8 cellular contexts compared by ENCODE assay signal in genomic region chr16:138049-138417, GRCh38. TPM values are rescaled to one million over a fixed set of nuclear protein-coding genes. Genes with fewer than 3 reads are reported as not detected.
DNase-seq lines count a peak whose midpoint lies in the region; ATAC-seq and TF ChIP-seq lines count a peak whose summit lies in the region.

No MANE protein-coding gene starts in this region.

- no peaks in the 10 kb centered on the region; the same call in 1 of the 2 replicates for H3K36me3 ChIP-seq in GM06990 (ENCODE audit: control insufficient read depth, insufficient read depth, low read length)

- H3K27me3 ChIP-seq in GM06990 (replicated peaks; ENCODE audit: control insufficient read depth, insufficient read depth, low read length): no peaks in the 10 kb centered on the region

- DNase-seq in GM06990 (ENCODE audit: extremely low read depth, insufficient read length) (peak; percentile 55), SK-N-DZ (ENCODE audit: low spot score) (peak; percentile 46), astrocyte of the hippocampus (ENCODE audit: low read depth, low spot score) (peak; percentile 48), iPS-NIHi11 (ENCODE audit: low spot score) (peak; percentile 68), GDM1 (lab: John Stamatoyannopoulos, UW) (no peak)
- peak; percentile 25 for DNase-seq in stimulated activated CD4-positive, alpha-beta T cell treated with anti-CD3 and anti-CD28 coated beads, Interleukin-1b, Interleukin-23, amount 100 ng/mL, for 48 hours

- no peak for TF ChIP-seq CTCF in GM06990 (IDR thresholded peaks at IDR 0.05; ENCODE audit: insufficient read depth, low read length, poor library complexity, severe bottlenecking)

- ATAC-seq in GM19455 (IDR thresholded peaks at IDR 0.05; ENCODE audit: unreplicated experiment) (no peak), GM21381 (IDR thresholded peaks at IDR 0.05; ENCODE audit: unreplicated experiment) (no peak)

- H3K4me3 ChIP-seq in GM06990 (replicated peaks; ENCODE audit: low read depth, low read length): peak overlapping the region; percentile 69

RNA-seq across cellular contexts. Expression of gene NPRL3, which starts 0.4 kb away (rescaled TPM):
- 17.1 and 18.8 TPM in 2 replicates for polyA plus RNA-seq in SK-N-DZ (2014; cell fraction: cytosol; rRNA removed)
- 22.8 and 23.5 TPM in 2 replicates for polyA plus RNA-seq in SK-N-DZ (2014; cell fraction: nucleus; rRNA removed)

RNA-seq across cellular contexts. Expression of gene HBZ, which starts 14.4 kb away (rescaled TPM):
- polyA plus RNA-seq in SK-N-DZ (2014; cell fraction: cytosol; rRNA removed): not detected in 2 replicates
- not detected in 2 replicates for polyA plus RNA-seq in SK-N-DZ (2014; cell fraction: nucleus; rRNA removed)

RNA-seq across cellular contexts. Expression of gene HBM, which starts 27.7 kb away (rescaled TPM):
- not detected in 2 replicates for polyA plus RNA-seq in SK-N-DZ (2014; cell fraction: cytosol; rRNA removed)
- polyA plus RNA-seq in SK-N-DZ (2014; cell fraction: nucleus; rRNA removed): not detected in 2 replicates

RNA-seq across cellular contexts. Expression of gene HBA2, which starts 34.6 kb away (rescaled TPM):
- polyA plus RNA-seq in SK-N-DZ (2014; cell fraction: cytosol; rRNA removed): 0.55 TPM in 1 of 2 replicates, not detected in the other
- not detected in 2 replicates for polyA plus RNA-seq in SK-N-DZ (2014; cell fraction: nucleus; rRNA removed)

RNA-seq across cellular contexts. Expression of gene HBA1, which starts 38.4 kb away (rescaled TPM):
- polyA plus RNA-seq in SK-N-DZ (2014; cell fraction: cytosol; rRNA removed): not detected in 2 replicates
- polyA plus RNA-seq in SK-N-DZ (2014; cell fraction: nucleus; rRNA removed): not detected in 2 replicates
